9 cellular contexts compared by ENCODE assay signal in genomic region chr12:27246141-27246540, GRCh38. TPM values are rescaled to one million over a fixed set of nuclear protein-coding genes. Genes with fewer than 3 reads are reported as not detected.
DNase-seq lines count a peak whose midpoint lies in the region; ATAC-seq and TF ChIP-seq lines count a peak whose summit lies in the region.
"Had no signal": no experiment of that assay in that cellular context is flagged by ENCODE, and none has a peak within 500 bp of the region (broad histone marks: within the 10 kb centered on the region; RNA-seq: fewer than 3 reads in every experiment).

No MANE protein-coding gene starts in this region.

- DNase-seq in activated CD4-positive, alpha-beta T cell treated with anti-CD3 and anti-CD28 coated beads, Interleukin-2, amount 10 ng/mL, durations not matched to agents 24 days and 14 days: no peak
- no peak for DNase-seq in activated CD4-positive, alpha-beta T cell treated with anti-CD3 and anti-CD28 coated beads for 48 hours
- no peak for DNase-seq in RWPE2 (ENCODE audit: low spot score)
- no peak for DNase-seq in foreskin keratinocyte
- no peak for DNase-seq in activated CD4-positive, CD25-positive, alpha-beta regulatory T cell (lab: John Stamatoyannopoulos, UW)
- DNase-seq in NCI-H774 (lab: John Stamatoyannopoulos, UW): no peak
- no peak for DNase-seq in NCI-H2081 (lab: John Stamatoyannopoulos, UW)
- DNase-seq: activated gamma-delta T cell treated with Interleukin-2 at 50 U/mL for 16 hours had no signal

- H3K4me1 ChIP-seq in RWPE2 (ENCODE audit: insufficient read depth, poor library complexity, severe bottlenecking): peaks cover 11% of the 10 kb centered on the region
- peaks cover 16% of the 10 kb centered on the region for H3K4me1 ChIP-seq in foreskin keratinocyte
- H3K4me1 ChIP-seq in skeletal muscle tissue (ENCODE audit: control insufficient read depth in 3 of 3, insufficient read depth in 3 of 3, low read length in 3 of 3): peaks cover 0 to 12% (median 5%) of the 10 kb centered on the region in 3 donors

- no peak for ATAC-seq in RWPE2 (ENCODE audit: low read depth)
- ATAC-seq in foreskin keratinocyte: no peak

- no peak overlapping the region for H3K27ac ChIP-seq in RWPE2 (ENCODE audit: poor library complexity, severe bottlenecking)
- H3K27ac ChIP-seq in foreskin keratinocyte: peak overlapping the region; percentile 67
- H3K27ac ChIP-seq in skeletal muscle tissue (ENCODE audit: low read depth, low read length): no peak overlapping the region

- H3K27ac Mint-ChIP-seq in activated CD4-positive, alpha-beta T cell treated with anti-CD3 and anti-CD28 coated beads, Interleukin-2, amount 10 ng/mL, durations not matched to agents 24 days and 14 days: no peak overlapping the region

- TF ChIP-seq CTCF in RWPE2 (IDR thresholded peaks at IDR 0.05; ENCODE audit: poor library complexity, severe bottlenecking) (no peak), foreskin keratinocyte (conservative IDR thresholded peaks at IDR 0.05) (no peak)

- intact Hi-C loops in activated CD4-positive, alpha-beta T cell treated with anti-CD3 and anti-CD28 coated beads, Interleukin-2, amount 10 ng/mL, durations not matched to agents 24 days and 14 days (cut with micrococcal nuclease): loop anchor here (5.0 kb wide), 1 partner anchor 414 kb away; the partner anchor contains the start of gene ITPR2

- peak overlapping the region; percentile 50 for H3K4me3 ChIP-seq in RWPE2 (ENCODE audit: severe bottlenecking)
- peak overlapping the region in 2 of 3 donors; percentile 17 to 78 for H3K4me3 ChIP-seq in skeletal muscle tissue (ENCODE audit: low read length in 3 of 3)

- H3K36me3 Mint-ChIP-seq in activated CD4-positive, alpha-beta T cell treated with anti-CD3 and anti-CD28 coated beads, Interleukin-2, amount 10 ng/mL, durations not matched to agents 24 days and 14 days (ENCODE audit: low read depth): peaks cover 7% of the 10 kb centered on the region

- H3K4me1 Mint-ChIP-seq in activated CD4-positive, alpha-beta T cell treated with anti-CD3 and anti-CD28 coated beads, Interleukin-2, amount 10 ng/mL, durations not matched to agents 24 days and 14 days: peaks cover 31% of the 10 kb centered on the region

- H3K9me3 ChIP-seq in RWPE2 (ENCODE audit: severe bottlenecking): no peaks in the 10 kb centered on the region
- H3K9me3 ChIP-seq in skeletal muscle tissue (ENCODE audit: control insufficient read depth in 3 of 3, low read length in 3 of 3): no peaks in the 10 kb centered on the region

- H3K9me3 Mint-ChIP-seq in activated CD4-positive, alpha-beta T cell treated with anti-CD3 and anti-CD28 coated beads, Interleukin-2, amount 10 ng/mL, durations not matched to agents 24 days and 14 days: no peaks in the 10 kb centered on the region

- H3K9ac ChIP-seq in skeletal muscle tissue (ENCODE audit: low read depth in 1 of 3, low read length in 3 of 3): no peak overlapping the region

- H3K27me3 ChIP-seq in RWPE2 (ENCODE audit: insufficient read depth, poor library complexity, severe bottlenecking) (no peaks in the 10 kb centered on the region), foreskin keratinocyte (no peaks in the 10 kb centered on the region), skeletal muscle tissue (ENCODE audit: control insufficient read depth in 3 of 3, insufficient read depth in 3 of 3, low read length in 3 of 3) (no peaks in the 10 kb centered on the region)

- no peaks in the 10 kb centered on the region for H3K36me3 ChIP-seq in RWPE2 (ENCODE audit: low read depth)
- H3K36me3 ChIP-seq in skeletal muscle tissue (ENCODE audit: control insufficient read depth in 3 of 3, insufficient read depth in 3 of 3, low read length in 3 of 3): no peaks in the 10 kb centered on the region

- peak overlapping the region; percentile 66 for H3K4me3 Mint-ChIP-seq in activated CD4-positive, alpha-beta T cell treated with anti-CD3 and anti-CD28 coated beads, Interleukin-2, amount 10 ng/mL, durations not matched to agents 24 days and 14 days

- no peaks in the 10 kb centered on the region for H3K27me3 Mint-ChIP-seq in activated CD4-positive, alpha-beta T cell treated with anti-CD3 and anti-CD28 coated beads, Interleukin-2, amount 10 ng/mL, durations not matched to agents 24 days and 14 days

RNA-seq across cellular contexts. Expression of gene STK38L, which starts 2.1 kb away (rescaled TPM):
- 22.8 and 23.0 TPM in 2 replicates for total RNA-seq in activated CD4-positive, alpha-beta T cell treated with anti-CD3 and anti-CD28 coated beads, Interleukin-2, amount 10 ng/mL, durations not matched to agents 24 days and 14 days
- total RNA-seq in foreskin keratinocyte (14.8 and 15.0 TPM in 2 replicates), skeletal muscle tissue (17.2 TPM)
- polyA plus RNA-seq in foreskin keratinocyte: 3.3 and 3.8 TPM in 2 replicates
